ENCODE assay signal across 29 cellular contexts in the genomic region with DNA sequence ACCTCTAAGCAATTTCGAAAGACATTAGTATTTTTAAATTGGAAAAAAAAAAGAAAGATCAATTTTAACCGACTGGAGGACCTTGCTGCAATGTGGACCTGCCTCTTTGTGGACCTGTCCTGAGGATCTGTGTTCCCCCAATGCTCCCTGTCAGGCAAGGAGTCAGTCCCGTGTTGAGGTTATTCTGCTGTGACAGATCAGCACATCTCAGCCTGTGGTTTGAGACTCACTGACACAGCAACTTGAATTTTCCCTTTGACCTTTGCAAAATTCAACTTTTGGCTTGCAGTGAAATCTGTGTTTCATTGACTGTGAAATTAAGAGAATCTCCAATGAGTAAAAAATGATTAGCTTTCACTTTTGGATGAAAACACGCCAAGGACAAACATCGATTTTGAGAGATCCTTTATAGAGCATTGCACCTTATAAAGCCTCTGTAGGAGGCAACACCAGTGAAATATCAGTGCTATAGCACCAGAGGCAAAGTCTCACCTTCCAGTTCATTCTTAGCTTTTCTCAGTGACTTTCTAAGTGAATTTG.
"Had no signal": no experiment of that assay in that cellular context is flagged by ENCODE, and none has a peak within 500 bp of the region (broad histone marks: within the 10 kb centered on the region; RNA-seq: fewer than 3 reads in every experiment).

No MANE protein-coding gene starts in this region.

- H3K9me3 ChIP-seq: left lung, lower lobe of right lung, pancreas, prostate gland, tibial nerve, uterus had no signal

- H3K4me1 Mint-ChIP-seq: immature natural killer cell; naive thymus-derived CD8-positive, alpha-beta T cell; stimulated activated memory B cell treated with anti-CD40 and anti-IgM and Interleukin-4, amounts not matched to agents 10 μg/mL and 1 μg/mL and 100 μg/mL, for 72 hours; stimulated activated naive CD8-positive, alpha-beta T cell treated with anti-CD3 and anti-CD28 coated beads, Interleukin-15, amount 100 ng/mL, for 72 hours had no signal

- H3K27ac Mint-ChIP-seq: immature natural killer cell; naive thymus-derived CD8-positive, alpha-beta T cell; nephron; stimulated activated memory B cell treated with anti-CD40 and anti-IgM and Interleukin-4, amounts not matched to agents 10 μg/mL and 1 μg/mL and 100 μg/mL, for 72 hours; stimulated activated naive CD8-positive, alpha-beta T cell treated with anti-CD3 and anti-CD28 coated beads, Interleukin-15, amount 100 ng/mL, for 72 hours; type B pancreatic cell had no signal

- H3K4me1 ChIP-seq: left lung, lower lobe of right lung, pancreas, prostate gland, tibial nerve, uterus had no signal

- H3K4me3 Mint-ChIP-seq: immature natural killer cell; naive thymus-derived CD8-positive, alpha-beta T cell; nephron; neural crest cell; stimulated activated memory B cell treated with anti-CD40 and anti-IgM and Interleukin-4, amounts not matched to agents 10 μg/mL and 1 μg/mL and 100 μg/mL, for 72 hours; stimulated activated naive CD8-positive, alpha-beta T cell treated with anti-CD3 and anti-CD28 coated beads, Interleukin-15, amount 100 ng/mL, for 72 hours; type B pancreatic cell had no signal

- H3K36me3 ChIP-seq: left lung, lower lobe of right lung, pancreas, prostate gland, tibial nerve, uterus had no signal

- H3K36me3 Mint-ChIP-seq: immature natural killer cell; naive thymus-derived CD8-positive, alpha-beta T cell; stimulated activated memory B cell treated with anti-CD40 and anti-IgM and Interleukin-4, amounts not matched to agents 10 μg/mL and 1 μg/mL and 100 μg/mL, for 72 hours; type B pancreatic cell had no signal

- DNase-seq: immature natural killer cell; kidney; left colon; left lung; lower lobe of right lung; mammary epithelial cell; mesenchymal stem cell; naive thymus-derived CD8-positive, alpha-beta T cell; nucleus accumbens; pancreas; posterior cingulate gyrus; retina; right cardiac atrium; stimulated activated CD4-positive, alpha-beta T cell treated with anti-CD3 and anti-CD28 coated beads, Interleukin-1b, Interleukin-23, amount 100 ng/mL, for 48 hours; stimulated activated CD4-positive, alpha-beta T cell treated with anti-CD3 and anti-CD28 coated beads, Interleukin-2, amount 100 ng/mL, for 48 hours; stimulated activated CD4-positive, alpha-beta T cell treated with anti-CD3 and anti-CD28 coated beads, Interleukin-4, amount 100 ng/mL, for 4 hours; stimulated activated CD8-positive, alpha-beta memory T cell treated with anti-CD3 and anti-CD28 coated beads, Interleukin-4, amount 100 ng/mL, for 48 hours; stimulated activated naive CD4-positive, alpha-beta T cell treated with Interleukin-2 at 50 U/mL for 16 hours; stimulated activated naive CD8-positive, alpha-beta T cell treated with anti-CD3 and anti-CD28 coated beads, Interleukin-15, amount 100 ng/mL, for 72 hours; substantia nigra; uterus had no signal

- ATAC-seq: left colon; left lung; lower lobe of right lung; naive thymus-derived CD8-positive, alpha-beta T cell; pancreas; right cardiac atrium; stimulated activated memory B cell treated with anti-CD40 and anti-IgM and Interleukin-4, amounts not matched to agents 10 μg/mL and 1 μg/mL and 100 μg/mL, for 72 hours; stimulated activated naive CD8-positive, alpha-beta T cell treated with anti-CD3 and anti-CD28 coated beads, Interleukin-15, amount 100 ng/mL, for 72 hours had no signal

- H3K4me2 ChIP-seq: smooth muscle cell had no signal

- H3K27me3 ChIP-seq: left lung, pancreas, tibial nerve, uterus had no signal

- H3K4me3 ChIP-seq: left lung, lower lobe of right lung, pancreas, prostate gland, smooth muscle cell, tibial nerve, uterus had no signal

- FAIRE-seq: islet of Langerhans, kidney, pancreas had no signal

- H3K27ac ChIP-seq: left lung, lower lobe of right lung, pancreas, prostate gland, tibial nerve, uterus had no signal

- H3K9me3 Mint-ChIP-seq: naive thymus-derived CD8-positive, alpha-beta T cell; nephron; neural crest cell; stimulated activated naive CD8-positive, alpha-beta T cell treated with anti-CD3 and anti-CD28 coated beads, Interleukin-15, amount 100 ng/mL, for 72 hours; type B pancreatic cell had no signal
